ENCODE assay signal across 8 cellular contexts in genomic region chrX:11787564-11787963, GRCh38. TPM values are rescaled to one million over a fixed set of nuclear protein-coding genes. Genes with fewer than 3 reads are reported as not detected.
DNase-seq lines count a peak whose midpoint lies in the region; ATAC-seq, FAIRE-seq and TF ChIP-seq lines count a peak whose summit lies in the region.

No MANE protein-coding gene starts in this region.

- no peak for TF ChIP-seq RAD21 in HepG2 (CRISPR knock-in tag; IDR thresholded peaks at IDR 0.05)

- H3K27me3 ChIP-seq in HepG2 (ENCODE audit: control insufficient read depth in 1 of 2, insufficient read depth in 2 of 2, low read length in 2 of 2): no peaks in the 10 kb centered on the region

- in situ Hi-C loops in HepG2 (cut with HindIII; ENCODE audit: extremely low pct_ligation_motif_present, low pct_unique_long_range_greater_than_20kb): no loop called here

- H3K36me3 ChIP-seq in HepG2 (replicated peaks in 1 of 2; ENCODE audit: control insufficient read depth in 1 of 2, insufficient read depth in 2 of 2, low read length in 2 of 2): no peaks in the 10 kb centered on the region

- H3K79me2 ChIP-seq in HepG2 (ENCODE audit: insufficient read depth, low read length): no peaks in the 10 kb centered on the region

- intact Hi-C loops in HepG2 (cut with micrococcal nuclease; ENCODE audit: unreplicated experiment): loop anchor here (2.0 to 5.0 kb wide), 2 partner anchors 120 to 913 kb away; no protein-coding TSS in a partner anchor

- DNase-seq in A172 (ENCODE audit: low spot score) (peak; percentile 16), caudate nucleus (lab: John Stamatoyannopoulos, UW) (peak in 54 of 61 donors; percentile 2 to 66 (median 26)), HepG2 (ENCODE audit: low spot score) (peak; percentile 43), NCI-H1092 treated with DMSO at 0.1 percent for 48 hours (lab: John Stamatoyannopoulos, UW) (no peak), NCI-H1436 (lab: John Stamatoyannopoulos, UW) (no peak)
- DNase-seq in activated CD4-positive, CD25-positive, alpha-beta regulatory T cell (lab: John Stamatoyannopoulos, UW): peak; percentile 28 to 62 (median 51)
- DNase-seq in stimulated activated CD4-positive, alpha-beta T cell treated with anti-CD3 and anti-CD28 coated beads, Interleukin-4, amount 100 ng/mL, for 1 hour: peak; percentile 71

- peak; percentile 67 for TF ChIP-seq CTCF in HepG2 (CRISPR knock-in tag; IDR thresholded peaks at IDR 0.05)

- no peak for FAIRE-seq in HepG2 (lab: Jason Lieb, UNC)

- H2AFZ ChIP-seq in HepG2 (ENCODE audit: low read length): no peak overlapping the region

- no peak overlapping the region for H3K4me2 ChIP-seq in HepG2 (ENCODE audit: low read depth, low read length)

- POLR2A ChIA-PET in HepG2 (lab: Yijun Ruan, JAX): no interaction called here

- CTCF ChIA-PET in HepG2 (lab: Yijun Ruan, JAX; ENCODE audit: low intra/inter-chr PET ratio, low total read pairs): no interaction called here

- no TSS peak for BruUV-seq in HepG2 (replicated peaks; lab: Mats Ljungman, UMichigan)

- H3K27ac ChIP-seq in caudate nucleus (ENCODE audit: low read depth, low read length): no peak overlapping the region
- H3K27ac ChIP-seq in HepG2 (ENCODE audit: extremely low read length, insufficient read depth, low read length): no peak overlapping the region

- ATAC-seq in GM21529 (IDR thresholded peaks at IDR 0.05; ENCODE audit: unreplicated experiment): peak; percentile 39
- peak; percentile 93 for ATAC-seq in HepG2

- H3K9me3 ChIP-seq in HepG2 (ENCODE audit: low read length): no peaks in the 10 kb centered on the region

- no peaks in the 10 kb centered on the region for H4K20me1 ChIP-seq in HepG2 (ENCODE audit: insufficient read depth, low read length)

- H3K4me3 ChIP-seq in HepG2 (replicated peaks in 1 of 3; ENCODE audit: insufficient read depth in 1 of 3, low read depth in 2 of 3, low read length in 3 of 3): no peak overlapping the region

- TF ChIP-seq POLR2A in HepG2 (IDR thresholded peaks at IDR 0.05; ENCODE audit: insufficient read depth in 1 of 2, low read depth in 2 of 2, low read length in 2 of 2): no peak

- H3K9ac ChIP-seq in HepG2 (ENCODE audit: insufficient read depth, low read depth, low read length): no peak overlapping the region

- TF ChIP-seq EP300 in HepG2 (IDR thresholded peaks at IDR 0.05; ENCODE audit: low read depth in 2 of 2, low read length in 2 of 2) (no peak), HepG2 (CRISPR knock-in tag; IDR thresholded peaks at IDR 0.05; ENCODE audit: borderline replicate concordance) (no peak)

- WGBS in HepG2 (ENCODE audit: low lambda C conversion rate): 5% methylated on average over 4 of the region's 18 CpGs

- no peaks in the 10 kb centered on the region for H3K4me1 ChIP-seq in HepG2 (ENCODE audit: insufficient read depth, low read length)

TF ChIP-seq in HepG2, 621 proteins besides CTCF, POLR2A, EP300 and RAD21:
- TF ChIP-seq BCL6 (CRISPR knock-in tag; IDR thresholded peaks at IDR 0.05): no peak
- TF ChIP-seq SMC3 (IDR thresholded peaks at IDR 0.05; ENCODE audit: low read length): peak; percentile 21; the same call in 1 of the 2 replicates
- TF ChIP-seq XRCC5 (optimal IDR thresholded peaks at IDR 0.05; ENCODE audit: low read length): peak; percentile 43
- TF ChIP-seq STAG1 (CRISPR knock-in tag; IDR thresholded peaks at IDR 0.05): peak; percentile 22; the same call in 1 of the 2 replicates

RNA-seq across cellular contexts. Expression of gene MSL3, which starts 29.5 kb away (rescaled TPM):
- total RNA-seq in A172 (2014; rRNA removed; shearing (Covaris generic)): 34.4 and 55.9 TPM in 2 replicates
- 7.6 and 9.8 TPM in 2 replicates for total RNA-seq in HepG2 (2016; rRNA removed; fragmentation: Illumina TruSeq; extraction: Trizol)
- 3.9 and 5.2 TPM in 2 replicates for total RNA-seq in HepG2 (2016; cell fraction: cytosol; rRNA removed; fragmentation: Illumina TruSeq; extraction: Trizol; ENCODE audit: low read depth)
- total RNA-seq in HepG2 (2016; cell fraction: insoluble cytoplasmic fraction; rRNA removed; fragmentation: Illumina TruSeq; extraction: Trizol): 7.5 and 9.8 TPM in 2 replicates
- 6.6 and 7.4 TPM in 2 replicates for total RNA-seq in HepG2 (2016; cell fraction: membrane; rRNA removed; fragmentation: Illumina TruSeq; extraction: Trizol)
- 9.3 and 9.9 TPM in 2 replicates for total RNA-seq in HepG2 (2016; cell fraction: nucleus; rRNA removed; fragmentation: Illumina TruSeq; extraction: Trizol)
- polyA plus RNA-seq in HepG2 (2011; rRNA removed): 10.1 and 10.2 TPM in 2 replicates
- polyA plus RNA-seq in HepG2 (2011; cell fraction: cytosol; rRNA removed): 5.1 and 5.4 TPM in 2 replicates
- polyA plus RNA-seq in HepG2 (2011; cell fraction: nucleus; rRNA removed): 24.6 and 26.6 TPM in 2 replicates
- polyA plus RNA-seq in HepG2 (2012): 5.7 and 8.3 TPM in 2 replicates
- 2.9 and 3.3 TPM in 2 replicates for polyA plus RNA-seq in HepG2 (2016; cell fraction: cytosol; fragmentation: Illumina TruSeq; extraction: Trizol; ENCODE audit: low read depth)
- polyA plus RNA-seq in HepG2 (2016; cell fraction: insoluble cytoplasmic fraction; fragmentation: Illumina TruSeq; extraction: Trizol; ENCODE audit: low read depth): 10.2 and 10.9 TPM in 2 replicates
- 5.2 and 5.8 TPM in 2 replicates for polyA plus RNA-seq in HepG2 (2016; cell fraction: membrane; fragmentation: Illumina TruSeq; extraction: Trizol; ENCODE audit: low read depth)
- 13.5 and 15.1 TPM in 2 replicates for polyA plus RNA-seq in HepG2 (2016; cell fraction: nucleus; fragmentation: Illumina TruSeq; extraction: Trizol; ENCODE audit: insufficient read depth, low read depth)
- polyA minus RNA-seq in HepG2 (2011; rRNA and poly(A)+ RNA removed; ENCODE audit: low replicate concordance): 6.1 and 39.9 TPM in 2 replicates
- polyA minus RNA-seq in HepG2 (2011; cell fraction: cytosol; rRNA and poly(A)+ RNA removed): 4.6 and 4.7 TPM in 2 replicates
- polyA minus RNA-seq in HepG2 (2011; cell fraction: nucleus; rRNA and poly(A)+ RNA removed): 12.5 and 16.4 TPM in 2 replicates

Comparison
In these comparisons a context has a peak if more than half of its experiments do, and no peak if none do; other contexts are left out.
1. DNase-seq: peak in A172 (single experiment), activated CD4-positive, CD25-positive, alpha-beta regulatory T cell (4 of 4), caudate nucleus (54 of 61), HepG2 (single experiment) and stimulated activated CD4-positive, alpha-beta T cell treated with anti-CD3 and anti-CD28 coated beads, Interleukin-4, amount 100 ng/mL, for 1 hour (single experiment); none in NCI-H1092 treated with DMSO at 0.1 percent for 48 hours (single experiment) and NCI-H1436 (single experiment).